In the genomic region with DNA sequence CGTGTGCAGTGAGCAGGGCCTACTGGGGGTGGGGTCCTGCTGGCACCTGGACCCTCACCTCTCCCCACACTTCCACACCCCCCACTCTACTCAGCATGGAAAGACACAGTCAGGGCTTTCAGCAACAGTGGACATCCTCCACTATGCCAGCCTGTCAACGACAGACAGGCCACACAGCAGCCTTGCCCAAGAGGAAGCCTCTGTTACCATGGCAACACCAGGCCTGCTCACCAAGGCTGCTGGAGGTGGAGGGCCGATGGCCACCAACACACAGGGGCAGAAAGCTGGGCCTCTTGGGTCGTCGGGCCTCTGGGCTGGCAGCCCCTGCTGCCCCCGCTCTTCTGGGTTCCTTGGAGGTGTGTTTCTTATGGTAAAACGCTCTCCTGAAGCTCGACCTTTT, we compare ENCODE assay signal across 17 cellular contexts. TPM values are rescaled to one million over a fixed set of nuclear protein-coding genes. Genes with fewer than 3 reads are reported as not detected.
DNase-seq lines count a peak whose midpoint lies in the region; ATAC-seq and TF ChIP-seq lines count a peak whose summit lies in the region.
"Had no signal": no experiment of that assay in that cellular context is flagged by ENCODE, and none has a peak within 500 bp of the region (broad histone marks: within the 10 kb centered on the region; RNA-seq: fewer than 3 reads in every experiment).

No MANE protein-coding gene starts in this region.

- H3K9ac ChIP-seq in PC-3 (ENCODE audit: low read length) = no peak overlapping the region

- H3K27me3 Mint-ChIP-seq in endothelial cell (ENCODE audit: unreplicated experiment) (peaks cover 9% of the 10 kb centered on the region), type B pancreatic cell (no peaks in the 10 kb centered on the region)
- no peaks in the 10 kb centered on the region for H3K27me3 Mint-ChIP-seq in CD4-positive, alpha-beta memory T cell

- H3K27ac Mint-ChIP-seq in endothelial cell (ENCODE audit: unreplicated experiment) = no peak overlapping the region
- H3K27ac Mint-ChIP-seq in type B pancreatic cell = peak overlapping the region; percentile 49
- H3K27ac Mint-ChIP-seq in CD4-positive, alpha-beta memory T cell = no peak overlapping the region
- H3K27ac Mint-ChIP-seq: activated CD4-positive, alpha-beta memory T cell treated with anti-CD3 and anti-CD28 coated beads, Interleukin-2, amount 10 ng/mL, durations not matched to agents 7 days and 5 days had no signal

- H3K4me2 ChIP-seq in PC-3 (ENCODE audit: low read length) = no peak overlapping the region

- CTCF ChIA-PET in PC-3 (lab: Charles Lee) = no interaction called here
- CTCF ChIA-PET in CD4-positive, alpha-beta memory T cell (lab: Charles Lee; ENCODE audit: partially characterized antibody) = no interaction called here

- DNase-seq in NOMO-1 treated with DMSO at 0.1 percent for 48 hours (lab: John Stamatoyannopoulos, UW; ENCODE audit: unreplicated experiment) (peak; percentile 13), NOMO-1 treated with dmso at 0.1 percent for 144 hours (lab: John Stamatoyannopoulos, UW; ENCODE audit: unreplicated experiment) (no peak), PC-3 (peak; percentile 9), endothelial cell (ENCODE audit: low spot score) (peak; percentile 47), type B pancreatic cell (ENCODE audit: extremely low spot score, unreplicated experiment) (no peak), spleen (no peak)
- DNase-seq in CD4-positive, alpha-beta memory T cell = no peak
- DNase-seq: activated CD4-positive, alpha-beta memory T cell treated with anti-CD3 and anti-CD28 coated beads, Interleukin-2, amount 10 ng/mL, durations not matched to agents 7 days and 5 days; effector memory CD8-positive, alpha-beta T cell; HCEC 1CT; kidney glomerular epithelial cell; SIG-M5; stimulated activated CD4-positive, alpha-beta T cell treated with anti-CD3 and anti-CD28 coated beads, Interleukin-2, amount 100 ng/mL, for 48 hours had no signal

- H3K27ac ChIP-seq in PC-3 (ENCODE audit: low read length) (no peak overlapping the region), spleen (no peak overlapping the region)
- no peak overlapping the region for H3K27ac ChIP-seq in CD4-positive, alpha-beta memory T cell (ENCODE audit: low read depth, low read length)

- H2AFZ ChIP-seq in PC-3 (ENCODE audit: low read length) = no peak overlapping the region

- H3K27me3 ChIP-seq in PC-3 (ENCODE audit: low read length) (0 out of 2 replicates have a peak, but pooled peaks cover 5% of the 10 kb centered on the region), spleen (replicated peaks in 1 of 7) (peaks cover 0 to 15% (median 0%) of the 10 kb centered on the region in 7 donors)
- no peaks in the 10 kb centered on the region for H3K27me3 ChIP-seq in CD4-positive, alpha-beta memory T cell (ENCODE audit: insufficient read depth, low read length)

- H3K4me1 Mint-ChIP-seq in endothelial cell (ENCODE audit: unreplicated experiment) (peaks cover 2% of the 10 kb centered on the region), type B pancreatic cell (ENCODE audit: unreplicated experiment) (peaks cover 24% of the 10 kb centered on the region)
- H3K4me1 Mint-ChIP-seq in CD4-positive, alpha-beta memory T cell = no peaks in the 10 kb centered on the region
- H3K4me1 Mint-ChIP-seq: activated CD4-positive, alpha-beta memory T cell treated with anti-CD3 and anti-CD28 coated beads, Interleukin-2, amount 10 ng/mL, durations not matched to agents 7 days and 5 days had no signal

- no peaks in the 10 kb centered on the region for H3K9me3 ChIP-seq in PC-3 (ENCODE audit: low read length)
- no peaks in the 10 kb centered on the region for H3K9me3 ChIP-seq in spleen
- no peaks in the 10 kb centered on the region for H3K9me3 ChIP-seq in CD4-positive, alpha-beta memory T cell (ENCODE audit: control insufficient read depth in 1 of 2, low read length in 2 of 2)

- POLR2A ChIA-PET in PC-3 (lab: Charles Lee; ENCODE audit: unreplicated experiment) = no interaction called here
- POLR2A ChIA-PET in CD4-positive, alpha-beta memory T cell (lab: Charles Lee; ENCODE audit: partially characterized antibody) = no interaction called here

- H3F3A ChIP-seq in PC-3 (ENCODE audit: low read length, unreplicated experiment) = no peaks in the 10 kb centered on the region

- intact Hi-C loops in PC-3 (cut with micrococcal nuclease) (no loop called here), spleen (cut with DNase I; ENCODE audit: low total_unique reads) (no loop called here)
- intact Hi-C loops in CD4-positive, alpha-beta memory T cell (cut with micrococcal nuclease) = no loop called here

- H3K9me3 Mint-ChIP-seq in endothelial cell (ENCODE audit: unreplicated experiment) = no peaks in the 10 kb centered on the region
- no peaks in the 10 kb centered on the region for H3K9me3 Mint-ChIP-seq in type B pancreatic cell
- H3K9me3 Mint-ChIP-seq in CD4-positive, alpha-beta memory T cell = no peaks in the 10 kb centered on the region
- H3K9me3 Mint-ChIP-seq: activated CD4-positive, alpha-beta memory T cell treated with anti-CD3 and anti-CD28 coated beads, Interleukin-2, amount 10 ng/mL, durations not matched to agents 7 days and 5 days; effector memory CD8-positive, alpha-beta T cell had no signal

- BruUV-seq in PC-3 (replicated peaks; lab: Mats Ljungman, UMichigan) = no TSS peak

- TF ChIP-seq CTCF in PC-3 (conservative IDR thresholded peaks at IDR 0.05; ENCODE audit: low read depth, low read length) (no peak), endothelial cell (IDR thresholded peaks at IDR 0.05; ENCODE audit: unreplicated experiment) (no peak), type B pancreatic cell (conservative IDR thresholded peaks at IDR 0.05) (no peak), spleen (IDR thresholded peaks at IDR 0.05 in 8 of 11, conservative IDR thresholded peaks at IDR 0.05 in 3 of 11) (no peak)

- H4K20me1 ChIP-seq in PC-3 (ENCODE audit: low read length) = no peaks in the 10 kb centered on the region

- no peaks in the 10 kb centered on the region for H3K36me3 ChIP-seq in PC-3 (ENCODE audit: low read depth, low read length)
- no peaks in the 10 kb centered on the region for H3K36me3 ChIP-seq in spleen
- H3K36me3 ChIP-seq in CD4-positive, alpha-beta memory T cell (ENCODE audit: insufficient read depth, low read length) = no peaks in the 10 kb centered on the region

- TF ChIP-seq POLR2A in spleen (IDR thresholded peaks at IDR 0.05) = no peak

- no peaks in the 10 kb centered on the region for H3K9me2 ChIP-seq in PC-3 (replicated peaks; ENCODE audit: low read length)

- peaks cover 3% of the 10 kb centered on the region for H3K36me3 Mint-ChIP-seq in endothelial cell (ENCODE audit: low read depth, unreplicated experiment)
- no peaks in the 10 kb centered on the region for H3K36me3 Mint-ChIP-seq in type B pancreatic cell
- no peaks in the 10 kb centered on the region for H3K36me3 Mint-ChIP-seq in CD4-positive, alpha-beta memory T cell

- no peak overlapping the region for H3K4me3 ChIP-seq in PC-3 (ENCODE audit: low read length)
- no peak overlapping the region for H3K4me3 ChIP-seq in spleen
- H3K4me3 ChIP-seq in CD4-positive, alpha-beta memory T cell (ENCODE audit: low read length in 2 of 2) = no peak overlapping the region

- H3K4me3 Mint-ChIP-seq in endothelial cell (ENCODE audit: unreplicated experiment) (no peak overlapping the region), type B pancreatic cell (no peak overlapping the region)
- no peak overlapping the region for H3K4me3 Mint-ChIP-seq in CD4-positive, alpha-beta memory T cell
- H3K4me3 Mint-ChIP-seq: activated CD4-positive, alpha-beta memory T cell treated with anti-CD3 and anti-CD28 coated beads, Interleukin-2, amount 10 ng/mL, durations not matched to agents 7 days and 5 days; effector memory CD8-positive, alpha-beta T cell had no signal

- H3K79me2 ChIP-seq in PC-3 (ENCODE audit: low read length) = no peaks in the 10 kb centered on the region

- 67 to 82% (median 72%) methylated on average over 7 to 8 of the region's 8 CpGs for WGBS in spleen, 5 donors

- no peak for ATAC-seq in PC-3
- ATAC-seq in GM21737 (IDR thresholded peaks at IDR 0.05; ENCODE audit: unreplicated experiment) = no peak
- ATAC-seq: effector memory CD8-positive, alpha-beta T cell had no signal

- H3K4me1 ChIP-seq in PC-3 (ENCODE audit: insufficient read depth, low read length) (no peaks in the 10 kb centered on the region), spleen (no peaks in the 10 kb centered on the region)
- no peaks in the 10 kb centered on the region for H3K4me1 ChIP-seq in CD4-positive, alpha-beta memory T cell (ENCODE audit: insufficient read depth, low read length)

RNA-seq across cellular contexts. Expression of gene BNIP5, which starts 13.6 kb away (rescaled TPM):
- total RNA-seq in PC-3 (2014; rRNA removed) (not detected in 2 replicates), endothelial cell (ENCODE audit: unreplicated experiment) (not detected), type B pancreatic cell (ENCODE audit: low replicate concordance) (1.4 and 2.1 TPM in 2 replicates), spleen (not detected)
- polyA plus RNA-seq in spleen = under 1 TPM in 1 of 3 donors, not detected in 2; 0.05 TPM
- not detected for total RNA-seq in CD4-positive, alpha-beta memory T cell
- not detected for polyA plus RNA-seq in CD4-positive, alpha-beta memory T cell
- total RNA-seq: activated CD4-positive, alpha-beta memory T cell treated with anti-CD3 and anti-CD28 coated beads, Interleukin-2, amount 10 ng/mL, durations not matched to agents 7 days and 5 days; NCI-H460; renal cortical epithelial cell; urinary bladder had no signal
- polyA plus RNA-seq: urinary bladder had no signal

RNA-seq across cellular contexts. Expression of gene PNPLA1, which starts 53.2 kb away (rescaled TPM):
- 0.29 TPM in 1 of 2 replicates, not detected in the other for total RNA-seq in PC-3 (2014; rRNA removed)
- total RNA-seq in endothelial cell (ENCODE audit: unreplicated experiment) = not detected
- 0.12 TPM in 1 of 2 replicates, not detected in the other for total RNA-seq in type B pancreatic cell (ENCODE audit: low replicate concordance)
- total RNA-seq in spleen = 1 to 10 TPM in 5 of 7 donors, under 1 TPM in 2; 0.52 to 3.7 (median 1.1) TPM
- polyA plus RNA-seq in spleen = under 1 TPM; 0.05 to 0.38 (median 0.13) TPM
- under 1 TPM in 1 of 2 experiments, not detected in 1; 0.42 TPM for total RNA-seq in CD4-positive, alpha-beta memory T cell
- polyA plus RNA-seq in CD4-positive, alpha-beta memory T cell = not detected
- total RNA-seq: NCI-H460, renal cortical epithelial cell, urinary bladder had no signal

Comparison
In these comparisons a context has a peak if more than half of its experiments do, and no peak if none do; other contexts are left out.
1. DNase-seq: peak in NOMO-1 treated with DMSO at 0.1 percent for 48 hours (single experiment), PC-3 (single experiment) and endothelial cell (single experiment); none in NOMO-1 treated with dmso at 0.1 percent for 144 hours (single experiment), type B pancreatic cell (single experiment), spleen (single experiment) and CD4-positive, alpha-beta memory T cell (0 of 5).